17 cellular contexts compared by ENCODE assay signal in the genomic region with DNA sequence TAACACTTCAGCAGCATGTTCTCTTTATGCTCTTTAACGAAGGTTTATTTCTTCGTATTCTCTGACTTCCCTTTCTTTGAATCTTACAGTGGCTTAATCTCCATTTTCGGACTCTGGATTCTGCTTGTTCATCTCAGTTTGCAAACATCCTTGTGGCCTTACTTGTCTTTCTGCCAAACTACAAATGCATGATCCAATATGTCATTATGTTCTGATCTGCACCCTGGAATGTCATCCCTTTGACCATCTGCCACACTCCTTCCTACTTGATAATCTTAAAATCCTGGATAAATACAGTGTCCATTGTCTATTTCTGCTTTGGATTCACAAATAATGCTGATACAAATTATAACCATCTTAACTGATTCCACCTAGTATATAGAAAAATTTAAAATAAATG.
"Had no signal": no experiment of that assay in that cellular context is flagged by ENCODE, and none has a peak within 500 bp of the region (broad histone marks: within the 10 kb centered on the region; RNA-seq: fewer than 3 reads in every experiment).

No MANE protein-coding gene starts in this region.

- ATAC-seq: activated T-helper 17 cell treated with anti-CD3 and anti-CD28 coated beads, Interleukin-2, amount 50 U/mL, for 72 hours had no signal

- H3K4me2 ChIP-seq: hepatocyte had no signal

- DNase-seq: activated CD4-positive, alpha-beta T cell treated with anti-CD3 and anti-CD28 coated beads, Interleukin-2, amount 50 U/mL, for 1 hour; activated naive CD4-positive, alpha-beta T cell treated with anti-CD3 and anti-CD28 coated beads, Interleukin-2, amount 10 ng/mL, durations not matched to agents 7 days and 5 days; activated T-cell treated with anti-CD3 and anti-CD28 coated beads for 4 hours; dermis blood vessel endothelial cell; endodermal cell; erythroblast; kidney; left ventricle myocardium inferior; mesendoderm; nephron progenitor cell; sigmoid colon; stimulated activated CD4-positive, alpha-beta T cell treated with anti-CD3 and anti-CD28 coated beads, Interleukin-2, amount 100 ng/mL, for 48 hours; stimulated activated naive CD4-positive, alpha-beta T cell treated with Interleukin-2 at 50 U/mL for 16 hours had no signal

- H3K27me3 Mint-ChIP-seq: activated naive CD4-positive, alpha-beta T cell treated with anti-CD3 and anti-CD28 coated beads, Interleukin-2, amount 10 ng/mL, durations not matched to agents 7 days and 5 days; activated T-helper 17 cell treated with anti-CD3 and anti-CD28 coated beads, Interleukin-2, amount 50 U/mL, for 72 hours; central memory CD8-positive, alpha-beta T cell; type B pancreatic cell had no signal

- H3K79me2 ChIP-seq: hepatocyte had no signal

- H2AFZ ChIP-seq: hepatocyte had no signal

- H3K27ac ChIP-seq: hepatocyte, left ventricle myocardium inferior, sigmoid colon had no signal

- H3K36me3 ChIP-seq: left ventricle myocardium inferior, sigmoid colon had no signal

- H3K4me3 ChIP-seq: hepatocyte, left ventricle myocardium inferior, sigmoid colon had no signal

- H3K9me3 ChIP-seq: left ventricle myocardium inferior, sigmoid colon had no signal

- H3K4me1 ChIP-seq: left ventricle myocardium inferior, sigmoid colon had no signal

- H3K9me3 Mint-ChIP-seq: endodermal cell, nephron progenitor cell, type B pancreatic cell had no signal

- H3K4me3 Mint-ChIP-seq: activated naive CD4-positive, alpha-beta T cell treated with anti-CD3 and anti-CD28 coated beads, Interleukin-2, amount 10 ng/mL, durations not matched to agents 7 days and 5 days; activated T-helper 17 cell treated with anti-CD3 and anti-CD28 coated beads, Interleukin-2, amount 50 U/mL, for 72 hours; central memory CD8-positive, alpha-beta T cell; endodermal cell; nephron progenitor cell; type B pancreatic cell had no signal

- H3K27me3 ChIP-seq: hepatocyte, sigmoid colon had no signal

- H3K27ac Mint-ChIP-seq: activated naive CD4-positive, alpha-beta T cell treated with anti-CD3 and anti-CD28 coated beads, Interleukin-2, amount 10 ng/mL, durations not matched to agents 7 days and 5 days; activated T-helper 17 cell treated with anti-CD3 and anti-CD28 coated beads, Interleukin-2, amount 50 U/mL, for 72 hours; endodermal cell; nephron progenitor cell; type B pancreatic cell had no signal

- H3K36me3 Mint-ChIP-seq: activated naive CD4-positive, alpha-beta T cell treated with anti-CD3 and anti-CD28 coated beads, Interleukin-2, amount 10 ng/mL, durations not matched to agents 7 days and 5 days; type B pancreatic cell had no signal

- H3K4me1 Mint-ChIP-seq: activated naive CD4-positive, alpha-beta T cell treated with anti-CD3 and anti-CD28 coated beads, Interleukin-2, amount 10 ng/mL, durations not matched to agents 7 days and 5 days; activated T-helper 17 cell treated with anti-CD3 and anti-CD28 coated beads, Interleukin-2, amount 50 U/mL, for 72 hours; central memory CD8-positive, alpha-beta T cell; endodermal cell; nephron progenitor cell had no signal
